In genomic region chr2:39469807-39470206, GRCh38 we compare ENCODE assay signal across 8 cellular contexts. TPM values are rescaled to one million over a fixed set of nuclear protein-coding genes. Genes with fewer than 3 reads are reported as not detected.
DNase-seq lines count a peak whose midpoint lies in the region; ATAC-seq and TF ChIP-seq lines count a peak whose summit lies in the region.

No MANE protein-coding gene starts in this region.

- DNase-seq in A172 (ENCODE audit: low spot score) (peak; percentile 63), Peyer's patch (peak in 2 of 3 donors; percentile 42 to 69), right atrium auricular region (ENCODE audit: low spot score) (no peak), NCI-H1694 (lab: John Stamatoyannopoulos, UW) (no peak), NCI-H69 (lab: John Stamatoyannopoulos, UW) (no peak)

- no peaks in the 10 kb centered on the region for H3K36me3 ChIP-seq in Peyer's patch
- no peaks in the 10 kb centered on the region for H3K36me3 ChIP-seq in right atrium auricular region
- no peaks in the 10 kb centered on the region for H3K36me3 ChIP-seq in subcutaneous abdominal adipose tissue (ENCODE audit: control insufficient read depth in 5 of 5, insufficient read depth in 5 of 5, low read length in 5 of 5)

- H3K9me3 ChIP-seq in Peyer's patch (no peaks in the 10 kb centered on the region), right atrium auricular region (no peaks in the 10 kb centered on the region), subcutaneous abdominal adipose tissue (ENCODE audit: control insufficient read depth in 5 of 5, low read length in 5 of 5) (no peaks in the 10 kb centered on the region)

- H3K4me1 ChIP-seq in Peyer's patch = peaks cover 0 to 29% (median 5%) of the 10 kb centered on the region in 4 donors
- peaks cover 0 to 38% of the 10 kb centered on the region in 2 donors for H3K4me1 ChIP-seq in right atrium auricular region
- peaks cover 4 to 39% (median 32%) of the 10 kb centered on the region in 5 donors for H3K4me1 ChIP-seq in subcutaneous abdominal adipose tissue (ENCODE audit: control insufficient read depth in 5 of 5, insufficient read depth in 5 of 5, low read length in 5 of 5)

- H3K27ac ChIP-seq in Peyer's patch (peak overlapping the region in 2 of 4 donors; percentile 14 to 42), right atrium auricular region (peak overlapping the region; percentile 24 to 28), subcutaneous abdominal adipose tissue (ENCODE audit: low read depth, low read length) (peak overlapping the region; percentile 87)

- ATAC-seq in GM18870 (IDR thresholded peaks at IDR 0.05; ENCODE audit: unreplicated experiment) (peak; percentile 84), HG03025 (IDR thresholded peaks at IDR 0.05; ENCODE audit: low FRiP score, unreplicated experiment) (peak; percentile 81)

- H3K9ac ChIP-seq in subcutaneous abdominal adipose tissue (ENCODE audit: low read length in 5 of 5) = peak overlapping the region in 3 of 5 donors; percentile 30 to 63 (median 48)

- H3K27me3 ChIP-seq in Peyer's patch (no peaks in the 10 kb centered on the region), right atrium auricular region (no peaks in the 10 kb centered on the region), subcutaneous abdominal adipose tissue (ENCODE audit: control insufficient read depth in 5 of 5, insufficient read depth in 4 of 5, low read length in 5 of 5) (no peaks in the 10 kb centered on the region)

- TF ChIP-seq CTCF in Peyer's patch (IDR thresholded peaks at IDR 0.05) (no peak), right atrium auricular region (IDR thresholded peaks at IDR 0.05) (no peak)

- no peak for TF ChIP-seq POLR2A in Peyer's patch (IDR thresholded peaks at IDR 0.05)

- no peak overlapping the region for H3K4me3 ChIP-seq in Peyer's patch
- H3K4me3 ChIP-seq in right atrium auricular region = no peak overlapping the region
- peak overlapping the region; percentile 2 to 38 (median 29) for H3K4me3 ChIP-seq in subcutaneous abdominal adipose tissue (ENCODE audit: low read depth in 1 of 5, low read length in 5 of 5)

RNA-seq across cellular contexts. Expression of gene MAP4K3, which starts 32.7 kb away (rescaled TPM):
- 29.1 and 32.7 TPM in 2 replicates for total RNA-seq in A172 (2014; rRNA removed; shearing (Covaris generic))
- total RNA-seq in Peyer's patch (10 to 100 TPM; 41.3 to 80.9 (median 43.9) TPM), right atrium auricular region (10 to 100 TPM; 26.2 to 28.9 TPM)

Comparison
In these comparisons a context has a peak if more than half of its experiments do, and no peak if none do; other contexts are left out.
1. DNase-seq: peak in A172 (single experiment) and Peyer's patch (2 of 3); none in right atrium auricular region (single experiment), NCI-H1694 (single experiment) and NCI-H69 (single experiment).
2. H3K4me3 ChIP-seq: peak in subcutaneous abdominal adipose tissue (5 of 5); none in Peyer's patch (0 of 4) and right atrium auricular region (0 of 2).